Comparison of ENCODE assay signal across 20 cellular contexts in the genomic region with DNA sequence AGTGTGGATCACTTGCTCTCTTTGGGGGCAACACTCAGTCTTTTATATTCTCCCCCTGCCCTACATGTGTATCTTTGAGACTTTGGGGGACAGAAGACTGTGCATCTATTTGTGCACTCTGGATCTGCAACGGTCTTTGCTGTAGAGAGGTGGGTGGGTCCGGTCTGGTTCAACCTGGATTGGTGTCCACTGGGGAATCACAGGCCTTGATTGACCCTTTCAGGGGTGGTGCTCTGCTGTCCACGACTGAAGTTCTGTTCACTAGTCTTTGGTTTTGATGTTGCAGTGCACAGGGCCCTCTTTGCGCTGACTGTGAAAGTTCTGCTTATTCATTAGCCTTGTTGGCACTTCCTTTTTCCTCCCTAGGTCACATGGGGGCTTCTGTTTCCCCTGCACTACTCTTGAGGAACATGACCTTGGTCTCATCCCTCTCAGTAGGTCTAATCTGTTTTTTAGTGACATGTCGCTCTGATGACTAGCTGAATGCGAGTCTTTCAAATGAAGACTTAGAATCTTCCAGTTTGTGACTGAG.
"Had no signal": no experiment of that assay in that cellular context is flagged by ENCODE, and none has a peak within 500 bp of the region (broad histone marks: within the 10 kb centered on the region; RNA-seq: fewer than 3 reads in every experiment).

No MANE protein-coding gene starts in this region.

- H3K36me3 ChIP-seq: pancreas, right atrium auricular region, thoracic aorta had no signal

- H3K4me1 ChIP-seq: pancreas, psoas muscle, right atrium auricular region had no signal

- H3K9me3 ChIP-seq: pancreas, psoas muscle, right atrium auricular region, thoracic aorta had no signal

- DNase-seq: activated CD4-positive, alpha-beta T cell treated with anti-CD3 and anti-CD28 coated beads, Interleukin-2, amount 10 ng/mL, durations not matched to agents 7 days and 5 days; activated CD8-positive, alpha-beta memory T cell treated with anti-CD3 and anti-CD28 coated beads, Interleukin-2, amount 10 ng/mL, durations not matched to agents 7 days and 5 days; activated CD8-positive, alpha-beta T cell treated with anti-CD3 and anti-CD28 coated beads for 36 hours; activated effector memory CD4-positive, alpha-beta T cell treated with anti-CD3 and anti-CD28 coated beads, Interleukin-2, amount 50 U/mL, for 16 hours; activated naive CD4-positive, alpha-beta T cell treated with anti-CD3 and anti-CD28 coated beads, Interleukin-2, amount 10 ng/mL, durations not matched to agents 7 days and 5 days; activated T-cell treated with anti-CD3 and anti-CD28 coated beads for 4 hours; central memory CD4-positive, alpha-beta T cell; dermis blood vessel endothelial cell; effector CD8-positive, alpha-beta T cell; erythroblast; foreskin fibroblast; kidney; pancreas; psoas muscle; stimulated activated CD4-positive, alpha-beta T cell treated with anti-CD3 and anti-CD28 coated beads, Interleukin-4, amount 100 ng/mL, for 24 hours; stimulated activated naive CD4-positive, alpha-beta T cell treated with Interleukin-2 at 50 U/mL for 16 hours had no signal

- H3K27me3 ChIP-seq: pancreas, right atrium auricular region had no signal

- FAIRE-seq: kidney, pancreas had no signal

- H3K4me3 ChIP-seq: pancreas, psoas muscle, right atrium auricular region, thoracic aorta had no signal

- H3K27ac ChIP-seq: pancreas, psoas muscle, right atrium auricular region, thoracic aorta, VCaP had no signal

- ATAC-seq: activated CD4-positive, CD25-positive, alpha-beta regulatory T cell treated with anti-CD3 and anti-CD28 coated beads, Interleukin-2, amount 50 U/mL, for 24 hours; activated CD8-positive, alpha-beta memory T cell treated with anti-CD3 and anti-CD28 coated beads, Interleukin-2, amount 10 ng/mL, durations not matched to agents 7 days and 5 days; activated CD8-positive, alpha-beta T cell treated with anti-CD3 and anti-CD28 coated beads for 36 hours; pancreas; psoas muscle had no signal
